In genomic region chr1:208688656-208689315, GRCh38 we compare ENCODE assay signal across 1 cellular context.
TF ChIP-seq lines count a peak whose summit lies in the region.

No MANE protein-coding gene starts in this region.

TF ChIP-seq in GM23338, 12 proteins besides CTCF, POLR2A, EP300 and RAD21 (continued from another document):
- TF ChIP-seq ZNF462 (CRISPR knock-in tag; IDR thresholded peaks at IDR 0.05), result no peak
- TF ChIP-seq STAT1 (IDR thresholded peaks at IDR 0.05; ENCODE audit: unreplicated experiment), result no peak
- no peak for TF ChIP-seq EZH2 (IDR thresholded peaks at IDR 0.05; ENCODE audit: low read depth, unreplicated experiment)
